Comparison of ENCODE assay signal across 14 cellular contexts in genomic region chr7:116232402-116232749, GRCh38. TPM values are rescaled to one million over a fixed set of nuclear protein-coding genes. Genes with fewer than 3 reads are reported as not detected.
DNase-seq lines count a peak whose midpoint lies in the region; ATAC-seq, FAIRE-seq and TF ChIP-seq lines count a peak whose summit lies in the region.
"Had no signal": no experiment of that assay in that cellular context is flagged by ENCODE, and none has a peak within 500 bp of the region (broad histone marks: within the 10 kb centered on the region; RNA-seq: fewer than 3 reads in every experiment).

No MANE protein-coding gene starts in this region.

- in situ Hi-C loops in brain microvascular endothelial cell (cut with HindIII; ENCODE audit: low pct_ligation_motif_present, low sequenced_read_pairs), result no loop called here
- in situ Hi-C loops in ACHN (cut with HindIII; ENCODE audit: low pct_ligation_motif_present, low pct_unique_long_range_greater_than_20kb, low sequenced_read_pairs), result no loop called here

- H3K9me3 ChIP-seq in A549 (no peaks in the 10 kb centered on the region), HCT116 (ENCODE audit: control insufficient read depth in 1 of 2, insufficient read depth in 1 of 2, low read depth in 1 of 2, low read length in 2 of 2) (no peaks in the 10 kb centered on the region), mesenchymal stem cell (ENCODE audit: control insufficient read depth, low read length) (no peaks in the 10 kb centered on the region)
- H3K9me3 ChIP-seq: BLaER1 treated with 17β-estradiol and CSF1 and Interleukin-3, amounts not matched to agents 10 nM and 100 nM had no signal

- TF ChIP-seq POLR2A in A549 (IDR thresholded peaks at IDR 0.05; ENCODE audit: low read length) (no peak), HCT116 (IDR thresholded peaks at IDR 0.05; ENCODE audit: borderline replicate concordance, extremely low read depth, insufficient read depth, insufficient read length) (no peak), lower leg skin (IDR thresholded peaks at IDR 0.05) (no peak)

- H3K9ac ChIP-seq in HCT116 (ENCODE audit: low read length), result no peak overlapping the region
- peak overlapping the region; percentile 67 for H3K9ac ChIP-seq in mesenchymal stem cell (ENCODE audit: low read length)
- H3K9ac ChIP-seq: BLaER1 treated with 17β-estradiol and CSF1 and Interleukin-3, amounts not matched to agents 10 nM and 100 nM had no signal

- H3K4me3 ChIP-seq in A549 (no peak overlapping the region), HCT116 (replicated peaks in 1 of 2; ENCODE audit: low read depth in 1 of 2, low read length in 2 of 2) (no peak overlapping the region), brain microvascular endothelial cell (ENCODE audit: low read depth, low read length) (no peak overlapping the region), mesenchymal stem cell (ENCODE audit: insufficient read depth in 1 of 2, low read depth in 1 of 2, low read length in 2 of 2) (peak overlapping the region in 1 of 2 experiments; percentile 26), lower leg skin (ENCODE audit: low read depth, poor library complexity, severe bottlenecking) (no peak overlapping the region)
- H3K4me3 ChIP-seq: BLaER1 treated with 17β-estradiol and CSF1 and Interleukin-3, amounts not matched to agents 10 nM and 100 nM had no signal

- no peaks in the 10 kb centered on the region for H3K9me2 ChIP-seq in HCT116 (ENCODE audit: insufficient read depth)

- intact Hi-C loops in HCT116 (cut with micrococcal nuclease) (no loop called here), lower leg skin (cut with DNase I; ENCODE audit: low total_unique reads) (no loop called here)

- no peak for TF ChIP-seq RAD21 in A549 (conservative IDR thresholded peaks at IDR 0.05 in 1 of 2, IDR thresholded peaks at IDR 0.05 in 1 of 2)
- no peak for TF ChIP-seq RAD21 in HCT116 (IDR thresholded peaks at IDR 0.05; ENCODE audit: low read depth)

- H3K14ac ChIP-seq in mesenchymal stem cell (ENCODE audit: low read length in 2 of 2), result no peak overlapping the region

- H2BK12ac ChIP-seq in mesenchymal stem cell (ENCODE audit: low read length in 2 of 2), result no peak overlapping the region

- peaks cover 2 to 11% of the 10 kb centered on the region in 2 experiments; a peak in 2 of 4 replicates for H3K36me3 ChIP-seq in HCT116 (ENCODE audit: control insufficient read depth in 1 of 2, insufficient read depth in 2 of 2, low read length in 2 of 2)
- H3K36me3 ChIP-seq in brain microvascular endothelial cell (replicated peaks), result peaks cover 7% of the 10 kb centered on the region
- H3K36me3 ChIP-seq in mesenchymal stem cell (ENCODE audit: control insufficient read depth in 1 of 2, insufficient read depth in 2 of 2, low read depth in 1 of 2, low read length in 2 of 2), result no peaks in the 10 kb centered on the region
- H3K36me3 ChIP-seq: BLaER1 treated with 17β-estradiol and CSF1 and Interleukin-3, amounts not matched to agents 10 nM and 100 nM had no signal

- peaks cover 13% of the 10 kb centered on the region for H3K79me1 ChIP-seq in mesenchymal stem cell (replicated peaks; ENCODE audit: low read length, poor library complexity, severe bottlenecking)

- no peak overlapping the region for H4K8ac ChIP-seq in mesenchymal stem cell (ENCODE audit: low read length)

- CTCF ChIA-PET in A549 (lab: Yijun Ruan, JAX), result interaction anchor here (0.6 to 16.2 kb wide), 9 partner anchors 8 to 337 kb away, joined by 3 to 385 read pairs (median 4); no protein-coding TSS in a partner anchor
- CTCF ChIA-PET in HCT116 (lab: Charles Lee), result interaction anchor here (0.8 to 5.0 kb wide), 2 partner anchors 16 to 52 kb away, joined by 3 to 21 read pairs; no protein-coding TSS in a partner anchor

- H2BK15ac ChIP-seq in mesenchymal stem cell (ENCODE audit: low read depth, poor library complexity, severe bottlenecking), result no peak overlapping the region

- DNase-seq in A549 (ENCODE audit: low read depth in 1 of 2, low spot score in 1 of 2), result no peak
- no peak for DNase-seq in HCT116 (ENCODE audit: low read depth, low spot score)
- DNase-seq in brain microvascular endothelial cell, result no peak
- peak; percentile 53 for DNase-seq in mesenchymal stem cell
- DNase-seq in kidney tubule cell (ENCODE audit: low spot score), result no peak
- DNase-seq in HTR-8/SVneo (ENCODE audit: insufficient read length, low spot score), result no peak
- no peak for DNase-seq in lower leg skin (ENCODE audit: low spot score in 2 of 2)
- no peak for DNase-seq in ACHN
- DNase-seq: activated CD4-positive, alpha-beta T cell treated with anti-CD3 and anti-CD28 coated beads for 1 hour; activated naive CD8-positive, alpha-beta T cell treated with anti-CD3 and anti-CD28 coated beads, Interleukin-2, amount 10 ng/mL, durations not matched to agents 7 days and 5 days; NCI-H510A; substantia nigra had no signal

- H2AK5ac ChIP-seq in mesenchymal stem cell (ENCODE audit: low read length, severe bottlenecking), result no peak overlapping the region

- H4K20me1 ChIP-seq in HCT116 (ENCODE audit: insufficient read depth), result peaks cover 9% of the 10 kb centered on the region; the same call in 1 of the 2 replicates
- H4K20me1 ChIP-seq: BLaER1 treated with 17β-estradiol and CSF1 and Interleukin-3, amounts not matched to agents 10 nM and 100 nM had no signal

- no peaks in the 10 kb centered on the region for H3K27me3 ChIP-seq in HCT116 (ENCODE audit: insufficient read depth, low read length)
- H3K27me3 ChIP-seq in brain microvascular endothelial cell (replicated peaks), result no peaks in the 10 kb centered on the region
- no peaks in the 10 kb centered on the region for H3K27me3 ChIP-seq in mesenchymal stem cell (ENCODE audit: control insufficient read depth in 1 of 2, insufficient read depth in 1 of 2, low read length in 2 of 2)
- H3K27me3 ChIP-seq: BLaER1 treated with 17β-estradiol and CSF1 and Interleukin-3, amounts not matched to agents 10 nM and 100 nM had no signal

- H3K27ac ChIP-seq in A549 (peak overlapping the region; percentile 74 to 89; a peak in 5 of 6 replicates), HCT116 (ENCODE audit: low read depth, low read length) (no peak overlapping the region; the same call in 1 of the 2 replicates), brain microvascular endothelial cell (peak overlapping the region; percentile 29), mesenchymal stem cell (ENCODE audit: low read length, poor library complexity, severe bottlenecking) (no peak overlapping the region)
- H3K27ac ChIP-seq: BLaER1 treated with 17β-estradiol and CSF1 and Interleukin-3, amounts not matched to agents 10 nM and 100 nM had no signal

- BruUV-seq in HCT116 (replicated peaks; lab: Mats Ljungman, UMichigan), result no TSS peak

- RAD21 ChIA-PET in HCT116 (lab: Charles Lee; ENCODE audit: low non-redundant PET in 1 of 2, low total read pairs in 2 of 2, uncharacterized antibody in 2 of 2, unreplicated experiment in 2 of 2), result no interaction called here

- H4K91ac ChIP-seq in mesenchymal stem cell (ENCODE audit: low read length), result no peak overlapping the region

- no peak overlapping the region for H2BK5ac ChIP-seq in mesenchymal stem cell (ENCODE audit: low read depth, low read length, poor library complexity, severe bottlenecking)

- peaks cover 98% of the 10 kb centered on the region for H3K79me2 ChIP-seq in HCT116 (ENCODE audit: insufficient read depth, low read length)

- no peak overlapping the region for H3K23ac ChIP-seq in mesenchymal stem cell (ENCODE audit: low read length in 2 of 2)

- ATAC-seq in A549 (no peak), HCT116 (no peak)
- ATAC-seq: Right ventricle myocardium inferior had no signal

- no peak overlapping the region for H3K18ac ChIP-seq in mesenchymal stem cell (ENCODE audit: low read depth in 1 of 2, low read length in 2 of 2)

- H3K4me1 ChIP-seq in A549 (peaks cover 59% of the 10 kb centered on the region), HCT116 (ENCODE audit: control insufficient read depth in 1 of 2, insufficient read depth in 2 of 2, low read length in 2 of 2) (peaks cover 28 to 44% of the 10 kb centered on the region in 2 experiments), mesenchymal stem cell (ENCODE audit: control insufficient read depth, insufficient read depth, low read depth, low read length) (peaks cover 4% of the 10 kb centered on the region)

- H2BK120ac ChIP-seq in mesenchymal stem cell (ENCODE audit: low read depth, low read length), result no peak overlapping the region

- TF ChIP-seq EP300 in A549 (IDR thresholded peaks at IDR 0.05), result no peak

- peak overlapping the region; percentile 57 for H3K4me2 ChIP-seq in A549
- H3K4me2 ChIP-seq in HCT116 (ENCODE audit: low read length), result no peak overlapping the region
- no peak overlapping the region for H3K4me2 ChIP-seq in mesenchymal stem cell (ENCODE audit: low read length, poor library complexity, severe bottlenecking)

- TF ChIP-seq CTCF in A549 (IDR thresholded peaks at IDR 0.05), result no peak
- no peak for TF ChIP-seq CTCF in HCT116 (IDR thresholded peaks at IDR 0.05 in 2 of 3, conservative IDR thresholded peaks at IDR 0.05 in 1 of 3; ENCODE audit: borderline replicate concordance in 1 of 3, insufficient read depth in 1 of 3, low read depth in 2 of 3, low read length in 2 of 3)
- TF ChIP-seq CTCF in brain microvascular endothelial cell (IDR thresholded peaks at IDR 0.05; ENCODE audit: low read depth, low read length, missing control alignments), result no peak
- no peak for TF ChIP-seq CTCF in lower leg skin (IDR thresholded peaks at IDR 0.05)

- H2AFZ ChIP-seq in HCT116 (ENCODE audit: low read depth, low read length, poor library complexity, severe bottlenecking) (no peak overlapping the region), mesenchymal stem cell (ENCODE audit: low read depth, low read length) (no peak overlapping the region)

- FAIRE-seq in A549 (lab: Jason Lieb, UNC) (no peak), HTR-8/SVneo (lab: Jason Lieb, UNC) (no peak)

- no peak overlapping the region for H3K4ac ChIP-seq in mesenchymal stem cell (ENCODE audit: low read depth in 1 of 2, low read length in 2 of 2)

- POLR2A ChIA-PET in A549 (lab: Yijun Ruan, JAX), result interaction anchor here (1.1 to 1.6 kb wide), 3 partner anchors 21 to 52 kb away, joined by 3 to 6 read pairs (median 4); partner anchors contain the start of gene TES
- POLR2A ChIA-PET in HCT116 (lab: Charles Lee), result no interaction called here

TF ChIP-seq in HCT116, 20 proteins besides CTCF, POLR2A, EP300 and RAD21:
- TF ChIP-seq SP1 (IDR thresholded peaks at IDR 0.05; ENCODE audit: low read depth) (0 out of 2 replicates have a peak, but pooled peaks have one; percentile 11), FOSL1 (IDR thresholded peaks at IDR 0.05; ENCODE audit: low read depth) (no peak)

RNA-seq across cellular contexts. Expression of gene TES, which starts 22.0 kb away (rescaled TPM):
- polyA plus RNA-seq in A549 (2011; rRNA removed), result 127 and 134 TPM in 2 replicates
- 33.6 and 33.9 TPM in 2 replicates for polyA plus RNA-seq in A549 (2012; cell fraction: cytosol; rRNA removed)
- polyA plus RNA-seq in A549 (2012; cell fraction: nucleus; rRNA removed), result 45.5 and 65.3 TPM in 2 replicates
- 43.0 to 46.6 TPM (median 45.9 TPM) in 3 replicates for polyA plus RNA-seq in A549 (2017; fragmentation: RNase III; extraction: RNeasy Plus Mini Kit Qiagen cat#74134 plus additional on column Dnase treatment)
- 74.8 and 76.6 TPM in 2 replicates for polyA minus RNA-seq in A549 (2011; rRNA and poly(A)+ RNA removed)
- 129 TPM for total RNA-seq in HCT116 (2021; ENCODE audit: unreplicated experiment)
- polyA plus RNA-seq in HCT116 (2012), result 122 and 129 TPM in 2 replicates
- 47.6 TPM for polyA plus RNA-seq in mesenchymal stem cell (2013, experiment 1 of 2)
- polyA plus RNA-seq in mesenchymal stem cell (2013, experiment 2 of 2), result 50.2 TPM
- 10 to 100 TPM; 34.1 to 61.5 (median 46.5) TPM for total RNA-seq in lower leg skin

Comparison
In these comparisons a context has a peak if more than half of its experiments do, and no peak if none do; other contexts are left out.
1. H3K27ac ChIP-seq: peak in A549 (2 of 2) and brain microvascular endothelial cell (single experiment); none in HCT116 (single experiment) and mesenchymal stem cell (single experiment).